Comparison of ENCODE assay signal across 1 cellular context in the genomic region with DNA sequence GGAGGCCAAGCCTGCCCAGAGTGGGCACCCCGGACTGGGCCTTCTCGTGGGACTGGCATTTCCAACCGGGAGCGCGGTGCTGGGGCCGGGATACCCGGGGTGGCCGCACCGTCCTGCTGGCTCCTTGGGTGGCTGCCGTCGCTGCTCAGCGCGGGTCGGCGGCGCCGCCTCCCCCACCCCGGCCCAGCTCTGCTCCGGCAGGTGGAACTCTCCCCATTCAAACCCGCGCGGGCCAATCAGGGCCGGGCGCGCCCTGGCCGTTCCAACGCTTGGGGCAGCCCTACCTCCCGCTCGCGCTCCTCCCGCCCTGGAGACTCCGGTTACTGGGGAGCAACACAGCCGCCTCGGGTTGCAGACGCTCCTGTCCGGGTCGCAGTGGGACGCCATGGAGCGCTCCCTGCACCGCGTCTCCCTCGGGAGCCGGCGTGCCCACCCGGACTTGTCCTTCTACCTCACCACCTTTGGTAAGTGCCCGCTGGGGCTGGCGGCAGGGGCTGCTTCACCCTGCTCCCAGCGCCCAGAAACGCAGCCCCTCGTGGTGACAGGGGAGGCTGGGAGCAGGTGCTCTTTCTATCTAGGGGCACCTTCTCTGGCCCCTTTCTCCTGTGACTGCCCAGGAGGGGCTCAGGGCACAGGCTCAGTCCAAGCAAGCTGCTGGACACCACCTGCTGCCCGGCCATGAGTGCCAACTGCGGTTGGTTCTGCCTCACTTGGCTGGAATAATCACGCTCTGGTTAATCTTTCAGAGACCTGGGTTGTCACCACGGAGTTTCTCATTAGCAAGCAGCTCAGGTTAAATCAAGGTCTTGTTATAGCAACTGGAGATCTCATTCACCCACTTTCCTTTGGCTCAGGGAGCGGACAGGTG.
TF ChIP-seq lines count a peak whose summit lies in the region.

A gene (plus strand): TSS at position 310 of the 868 bp plus-strand sequence. CDS start 76 bp downstream, at position 386.

TF ChIP-seq in HepG2, 621 proteins besides CTCF, POLR2A, EP300 and RAD21 (continued from another document and continues in another):
- TF ChIP-seq, protein P1, sequence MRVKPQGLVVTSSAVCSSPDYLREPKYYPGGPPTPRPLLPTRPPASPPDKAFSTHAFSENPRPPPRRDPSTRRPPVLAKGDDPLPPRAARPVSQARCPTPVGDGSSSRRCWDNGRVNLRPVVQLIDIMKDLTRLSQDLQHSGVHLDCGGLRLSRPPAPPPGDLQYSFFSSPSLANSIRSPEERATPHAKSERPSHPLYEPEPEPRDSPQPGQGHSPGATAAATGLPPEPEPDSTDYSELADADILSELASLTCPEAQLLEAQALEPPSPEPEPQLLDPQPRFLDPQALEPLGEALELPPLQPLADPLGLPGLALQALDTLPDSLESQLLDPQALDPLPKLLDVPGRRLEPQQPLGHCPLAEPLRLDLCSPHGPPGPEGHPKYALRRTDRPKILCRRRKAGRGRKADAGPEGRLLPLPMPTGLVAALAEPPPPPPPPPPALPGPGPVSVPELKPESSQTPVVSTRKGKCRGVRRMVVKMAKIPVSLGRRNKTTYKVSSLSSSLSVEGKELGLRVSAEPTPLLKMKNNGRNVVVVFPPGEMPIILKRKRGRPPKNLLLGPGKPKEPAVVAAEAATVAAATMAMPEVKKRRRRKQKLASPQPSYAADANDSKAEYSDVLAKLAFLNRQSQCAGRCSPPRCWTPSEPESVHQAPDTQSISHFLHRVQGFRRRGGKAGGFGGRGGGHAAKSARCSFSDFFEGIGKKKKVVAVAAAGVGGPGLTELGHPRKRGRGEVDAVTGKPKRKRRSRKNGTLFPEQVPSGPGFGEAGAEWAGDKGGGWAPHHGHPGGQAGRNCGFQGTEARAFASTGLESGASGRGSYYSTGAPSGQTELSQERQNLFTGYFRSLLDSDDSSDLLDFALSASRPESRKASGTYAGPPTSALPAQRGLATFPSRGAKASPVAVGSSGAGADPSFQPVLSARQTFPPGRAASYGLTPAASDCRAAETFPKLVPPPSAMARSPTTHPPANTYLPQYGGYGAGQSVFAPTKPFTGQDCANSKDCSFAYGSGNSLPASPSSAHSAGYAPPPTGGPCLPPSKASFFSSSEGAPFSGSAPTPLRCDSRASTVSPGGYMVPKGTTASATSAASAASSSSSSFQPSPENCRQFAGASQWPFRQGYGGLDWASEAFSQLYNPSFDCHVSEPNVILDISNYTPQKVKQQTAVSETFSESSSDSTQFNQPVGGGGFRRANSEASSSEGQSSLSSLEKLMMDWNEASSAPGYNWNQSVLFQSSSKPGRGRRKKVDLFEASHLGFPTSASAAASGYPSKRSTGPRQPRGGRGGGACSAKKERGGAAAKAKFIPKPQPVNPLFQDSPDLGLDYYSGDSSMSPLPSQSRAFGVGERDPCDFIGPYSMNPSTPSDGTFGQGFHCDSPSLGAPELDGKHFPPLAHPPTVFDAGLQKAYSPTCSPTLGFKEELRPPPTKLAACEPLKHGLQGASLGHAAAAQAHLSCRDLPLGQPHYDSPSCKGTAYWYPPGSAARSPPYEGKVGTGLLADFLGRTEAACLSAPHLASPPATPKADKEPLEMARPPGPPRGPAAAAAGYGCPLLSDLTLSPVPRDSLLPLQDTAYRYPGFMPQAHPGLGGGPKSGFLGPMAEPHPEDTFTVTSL (CRISPR knock-in tag; IDR thresholded peaks at IDR 0.05; ENCODE audit: borderline replicate concordance) = no peak
- TF ChIP-seq, protein P2, sequence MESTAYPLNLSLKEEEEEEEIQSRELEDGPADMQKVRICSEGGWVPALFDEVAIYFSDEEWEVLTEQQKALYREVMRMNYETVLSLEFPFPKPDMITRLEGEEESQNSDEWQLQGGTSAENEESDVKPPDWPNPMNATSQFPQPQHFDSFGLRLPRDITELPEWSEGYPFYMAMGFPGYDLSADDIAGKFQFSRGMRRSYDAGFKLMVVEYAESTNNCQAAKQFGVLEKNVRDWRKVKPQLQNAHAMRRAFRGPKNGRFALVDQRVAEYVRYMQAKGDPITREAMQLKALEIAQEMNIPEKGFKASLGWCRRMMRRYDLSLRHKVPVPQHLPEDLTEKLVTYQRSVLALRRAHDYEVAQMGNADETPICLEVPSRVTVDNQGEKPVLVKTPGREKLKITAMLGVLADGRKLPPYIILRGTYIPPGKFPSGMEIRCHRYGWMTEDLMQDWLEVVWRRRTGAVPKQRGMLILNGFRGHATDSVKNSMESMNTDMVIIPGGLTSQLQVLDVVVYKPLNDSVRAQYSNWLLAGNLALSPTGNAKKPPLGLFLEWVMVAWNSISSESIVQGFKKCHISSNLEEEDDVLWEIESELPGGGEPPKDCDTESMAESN (CRISPR knock-in tag; conservative IDR thresholded peaks at IDR 0.05) = no peak; the same call in 1 of the 2 replicates
- 0 out of 2 replicates have a peak, but pooled peaks have one; percentile 74 for TF ChIP-seq MAF1 (CRISPR knock-in tag; IDR thresholded peaks at IDR 0.05; ENCODE audit: borderline replicate concordance)
- TF ChIP-seq, protein P3, sequence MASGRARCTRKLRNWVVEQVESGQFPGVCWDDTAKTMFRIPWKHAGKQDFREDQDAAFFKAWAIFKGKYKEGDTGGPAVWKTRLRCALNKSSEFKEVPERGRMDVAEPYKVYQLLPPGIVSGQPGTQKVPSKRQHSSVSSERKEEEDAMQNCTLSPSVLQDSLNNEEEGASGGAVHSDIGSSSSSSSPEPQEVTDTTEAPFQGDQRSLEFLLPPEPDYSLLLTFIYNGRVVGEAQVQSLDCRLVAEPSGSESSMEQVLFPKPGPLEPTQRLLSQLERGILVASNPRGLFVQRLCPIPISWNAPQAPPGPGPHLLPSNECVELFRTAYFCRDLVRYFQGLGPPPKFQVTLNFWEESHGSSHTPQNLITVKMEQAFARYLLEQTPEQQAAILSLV (CRISPR knock-in tag; IDR thresholded peaks at IDR 0.05; ENCODE audit: borderline replicate concordance) = 0 out of 2 replicates have a peak, but pooled peaks have one; percentile 31
- TF ChIP-seq, protein P4, sequence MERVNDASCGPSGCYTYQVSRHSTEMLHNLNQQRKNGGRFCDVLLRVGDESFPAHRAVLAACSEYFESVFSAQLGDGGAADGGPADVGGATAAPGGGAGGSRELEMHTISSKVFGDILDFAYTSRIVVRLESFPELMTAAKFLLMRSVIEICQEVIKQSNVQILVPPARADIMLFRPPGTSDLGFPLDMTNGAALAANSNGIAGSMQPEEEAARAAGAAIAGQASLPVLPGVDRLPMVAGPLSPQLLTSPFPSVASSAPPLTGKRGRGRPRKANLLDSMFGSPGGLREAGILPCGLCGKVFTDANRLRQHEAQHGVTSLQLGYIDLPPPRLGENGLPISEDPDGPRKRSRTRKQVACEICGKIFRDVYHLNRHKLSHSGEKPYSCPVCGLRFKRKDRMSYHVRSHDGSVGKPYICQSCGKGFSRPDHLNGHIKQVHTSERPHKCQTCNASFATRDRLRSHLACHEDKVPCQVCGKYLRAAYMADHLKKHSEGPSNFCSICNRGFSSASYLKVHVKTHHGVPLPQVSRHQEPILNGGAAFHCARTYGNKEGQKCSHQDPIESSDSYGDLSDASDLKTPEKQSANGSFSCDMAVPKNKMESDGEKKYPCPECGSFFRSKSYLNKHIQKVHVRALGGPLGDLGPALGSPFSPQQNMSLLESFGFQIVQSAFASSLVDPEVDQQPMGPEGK (CRISPR knock-in tag; IDR thresholded peaks at IDR 0.05) = peak; percentile 59; the same call in 1 of the 2 replicates
- TF ChIP-seq ZNF484 (CRISPR knock-in tag; IDR thresholded peaks at IDR 0.05; ENCODE audit: borderline replicate concordance, low read depth) = no peak
- TF ChIP-seq, protein P5, sequence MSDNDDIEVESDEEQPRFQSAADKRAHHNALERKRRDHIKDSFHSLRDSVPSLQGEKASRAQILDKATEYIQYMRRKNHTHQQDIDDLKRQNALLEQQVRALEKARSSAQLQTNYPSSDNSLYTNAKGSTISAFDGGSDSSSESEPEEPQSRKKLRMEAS (IDR thresholded peaks at IDR 0.05) = peak; percentile 91
- 0 out of 2 replicates have a peak, but pooled peaks have one; percentile 37 for TF ChIP-seq ZNF557 (CRISPR knock-in tag; IDR thresholded peaks at IDR 0.05)
- TF ChIP-seq MAFK (conservative IDR thresholded peaks at IDR 0.05 in 1 of 2, IDR thresholded peaks at IDR 0.05 in 1 of 2; ENCODE audit: low read length in 2 of 2) = no peak
- TF ChIP-seq, protein P6, sequence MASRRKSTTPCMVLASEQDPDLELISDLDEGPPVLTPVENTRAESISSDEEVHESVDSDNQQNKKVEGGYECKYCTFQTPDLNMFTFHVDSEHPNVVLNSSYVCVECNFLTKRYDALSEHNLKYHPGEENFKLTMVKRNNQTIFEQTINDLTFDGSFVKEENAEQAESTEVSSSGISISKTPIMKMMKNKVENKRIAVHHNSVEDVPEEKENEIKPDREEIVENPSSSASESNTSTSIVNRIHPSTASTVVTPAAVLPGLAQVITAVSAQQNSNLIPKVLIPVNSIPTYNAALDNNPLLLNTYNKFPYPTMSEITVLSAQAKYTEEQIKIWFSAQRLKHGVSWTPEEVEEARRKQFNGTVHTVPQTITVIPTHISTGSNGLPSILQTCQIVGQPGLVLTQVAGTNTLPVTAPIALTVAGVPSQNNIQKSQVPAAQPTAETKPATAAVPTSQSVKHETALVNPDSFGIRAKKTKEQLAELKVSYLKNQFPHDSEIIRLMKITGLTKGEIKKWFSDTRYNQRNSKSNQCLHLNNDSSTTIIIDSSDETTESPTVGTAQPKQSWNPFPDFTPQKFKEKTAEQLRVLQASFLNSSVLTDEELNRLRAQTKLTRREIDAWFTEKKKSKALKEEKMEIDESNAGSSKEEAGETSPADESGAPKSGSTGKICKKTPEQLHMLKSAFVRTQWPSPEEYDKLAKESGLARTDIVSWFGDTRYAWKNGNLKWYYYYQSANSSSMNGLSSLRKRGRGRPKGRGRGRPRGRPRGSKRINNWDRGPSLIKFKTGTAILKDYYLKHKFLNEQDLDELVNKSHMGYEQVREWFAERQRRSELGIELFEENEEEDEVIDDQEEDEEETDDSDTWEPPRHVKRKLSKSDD (CRISPR knock-in tag; IDR thresholded peaks at IDR 0.05; ENCODE audit: low read depth) = no peak
- TF ChIP-seq THYN1 (CRISPR knock-in tag; IDR thresholded peaks at IDR 0.05; ENCODE audit: borderline replicate concordance, low read depth) = no peak
- TF ChIP-seq HES4 (CRISPR knock-in tag; IDR thresholded peaks at IDR 0.05; ENCODE audit: borderline replicate concordance) = no peak
- peak; percentile 61; the same call in 1 of the 2 replicates for TF ChIP-seq ZNF232 (CRISPR knock-in tag; IDR thresholded peaks at IDR 0.05; ENCODE audit: borderline replicate concordance)
- TF ChIP-seq, protein P7, sequence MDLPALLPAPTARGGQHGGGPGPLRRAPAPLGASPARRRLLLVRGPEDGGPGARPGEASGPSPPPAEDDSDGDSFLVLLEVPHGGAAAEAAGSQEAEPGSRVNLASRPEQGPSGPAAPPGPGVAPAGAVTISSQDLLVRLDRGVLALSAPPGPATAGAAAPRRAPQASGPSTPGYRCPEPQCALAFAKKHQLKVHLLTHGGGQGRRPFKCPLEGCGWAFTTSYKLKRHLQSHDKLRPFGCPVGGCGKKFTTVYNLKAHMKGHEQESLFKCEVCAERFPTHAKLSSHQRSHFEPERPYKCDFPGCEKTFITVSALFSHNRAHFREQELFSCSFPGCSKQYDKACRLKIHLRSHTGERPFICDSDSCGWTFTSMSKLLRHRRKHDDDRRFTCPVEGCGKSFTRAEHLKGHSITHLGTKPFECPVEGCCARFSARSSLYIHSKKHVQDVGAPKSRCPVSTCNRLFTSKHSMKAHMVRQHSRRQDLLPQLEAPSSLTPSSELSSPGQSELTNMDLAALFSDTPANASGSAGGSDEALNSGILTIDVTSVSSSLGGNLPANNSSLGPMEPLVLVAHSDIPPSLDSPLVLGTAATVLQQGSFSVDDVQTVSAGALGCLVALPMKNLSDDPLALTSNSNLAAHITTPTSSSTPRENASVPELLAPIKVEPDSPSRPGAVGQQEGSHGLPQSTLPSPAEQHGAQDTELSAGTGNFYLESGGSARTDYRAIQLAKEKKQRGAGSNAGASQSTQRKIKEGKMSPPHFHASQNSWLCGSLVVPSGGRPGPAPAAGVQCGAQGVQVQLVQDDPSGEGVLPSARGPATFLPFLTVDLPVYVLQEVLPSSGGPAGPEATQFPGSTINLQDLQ (CRISPR knock-in tag; IDR thresholded peaks at IDR 0.05) = no peak
- TF ChIP-seq, protein P8, sequence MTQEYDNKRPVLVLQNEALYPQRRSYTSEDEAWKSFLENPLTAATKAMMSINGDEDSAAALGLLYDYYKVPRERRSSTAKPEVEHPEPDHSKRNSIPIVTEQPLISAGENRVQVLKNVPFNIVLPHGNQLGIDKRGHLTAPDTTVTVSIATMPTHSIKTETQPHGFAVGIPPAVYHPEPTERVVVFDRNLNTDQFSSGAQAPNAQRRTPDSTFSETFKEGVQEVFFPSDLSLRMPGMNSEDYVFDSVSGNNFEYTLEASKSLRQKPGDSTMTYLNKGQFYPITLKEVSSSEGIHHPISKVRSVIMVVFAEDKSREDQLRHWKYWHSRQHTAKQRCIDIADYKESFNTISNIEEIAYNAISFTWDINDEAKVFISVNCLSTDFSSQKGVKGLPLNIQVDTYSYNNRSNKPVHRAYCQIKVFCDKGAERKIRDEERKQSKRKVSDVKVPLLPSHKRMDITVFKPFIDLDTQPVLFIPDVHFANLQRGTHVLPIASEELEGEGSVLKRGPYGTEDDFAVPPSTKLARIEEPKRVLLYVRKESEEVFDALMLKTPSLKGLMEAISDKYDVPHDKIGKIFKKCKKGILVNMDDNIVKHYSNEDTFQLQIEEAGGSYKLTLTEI (CRISPR knock-in tag; conservative IDR thresholded peaks at IDR 0.05) = no peak
- TF ChIP-seq, protein P9, sequence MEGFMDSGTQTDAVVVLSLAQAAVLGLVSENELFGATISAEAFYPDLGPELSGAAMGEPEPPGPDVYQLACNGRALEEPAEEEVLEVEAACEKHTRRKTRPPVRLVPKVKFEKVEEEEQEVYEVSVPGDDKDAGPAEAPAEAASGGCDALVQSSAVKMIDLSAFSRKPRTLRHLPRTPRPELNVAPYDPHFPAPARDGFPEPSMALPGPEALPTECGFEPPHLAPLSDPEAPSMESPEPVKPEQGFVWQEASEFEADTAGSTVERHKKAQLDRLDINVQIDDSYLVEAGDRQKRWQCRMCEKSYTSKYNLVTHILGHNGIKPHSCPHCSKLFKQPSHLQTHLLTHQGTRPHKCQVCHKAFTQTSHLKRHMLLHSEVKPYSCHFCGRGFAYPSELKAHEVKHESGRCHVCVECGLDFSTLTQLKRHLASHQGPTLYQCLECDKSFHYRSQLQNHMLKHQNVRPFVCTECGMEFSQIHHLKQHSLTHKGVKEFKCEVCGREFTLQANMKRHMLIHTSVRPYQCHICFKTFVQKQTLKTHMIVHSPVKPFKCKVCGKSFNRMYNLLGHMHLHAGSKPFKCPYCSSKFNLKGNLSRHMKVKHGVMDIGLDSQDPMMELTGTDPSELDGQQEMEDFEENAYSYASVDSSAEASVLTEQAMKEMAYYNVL (CRISPR knock-in tag; IDR thresholded peaks at IDR 0.05; ENCODE audit: borderline replicate concordance) = peak; percentile 75; the same call in 1 of the 2 replicates
- TF ChIP-seq, protein P10, sequence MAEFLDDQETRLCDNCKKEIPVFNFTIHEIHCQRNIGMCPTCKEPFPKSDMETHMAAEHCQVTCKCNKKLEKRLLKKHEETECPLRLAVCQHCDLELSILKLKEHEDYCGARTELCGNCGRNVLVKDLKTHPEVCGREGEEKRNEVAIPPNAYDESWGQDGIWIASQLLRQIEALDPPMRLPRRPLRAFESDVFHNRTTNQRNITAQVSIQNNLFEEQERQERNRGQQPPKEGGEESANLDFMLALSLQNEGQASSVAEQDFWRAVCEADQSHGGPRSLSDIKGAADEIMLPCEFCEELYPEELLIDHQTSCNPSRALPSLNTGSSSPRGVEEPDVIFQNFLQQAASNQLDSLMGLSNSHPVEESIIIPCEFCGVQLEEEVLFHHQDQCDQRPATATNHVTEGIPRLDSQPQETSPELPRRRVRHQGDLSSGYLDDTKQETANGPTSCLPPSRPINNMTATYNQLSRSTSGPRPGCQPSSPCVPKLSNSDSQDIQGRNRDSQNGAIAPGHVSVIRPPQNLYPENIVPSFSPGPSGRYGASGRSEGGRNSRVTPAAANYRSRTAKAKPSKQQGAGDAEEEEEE (CRISPR knock-in tag; IDR thresholded peaks at IDR 0.05; ENCODE audit: borderline replicate concordance) = no peak
